In the genomic region with DNA sequence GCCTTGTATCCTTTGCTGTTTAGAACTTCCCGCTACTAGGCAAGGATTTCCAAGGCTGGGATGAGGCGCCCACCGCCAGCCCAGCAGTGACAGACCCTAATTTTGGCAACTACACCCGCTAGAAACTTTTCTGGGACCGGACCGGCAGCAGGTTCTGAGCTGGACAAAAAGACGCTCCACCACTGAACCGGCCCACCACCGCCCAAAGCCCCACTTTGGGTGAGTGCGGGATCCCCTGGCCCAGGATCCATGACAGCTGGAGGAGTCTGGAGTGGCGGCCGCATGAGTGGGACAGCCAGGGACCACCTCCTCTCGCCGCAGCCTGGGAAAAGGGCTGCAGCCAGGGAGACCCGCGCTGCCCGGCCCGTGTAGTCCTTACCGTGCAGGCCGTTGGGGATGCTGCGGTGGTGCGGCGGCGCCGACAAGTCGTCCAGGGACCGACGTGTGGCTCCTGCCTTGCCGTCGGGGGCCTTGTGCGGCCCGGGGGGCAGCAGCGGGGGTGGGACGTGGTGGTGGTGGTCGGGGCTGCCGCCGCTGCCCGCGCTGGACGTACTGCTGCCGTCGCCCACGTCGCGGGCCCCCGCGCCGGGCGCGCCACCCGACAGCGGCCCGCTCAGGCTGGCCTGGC, we compare ENCODE assay signal across 1 cellular context.
TF ChIP-seq lines count a peak whose summit lies in the region.

No MANE protein-coding gene starts in this region.

TF ChIP-seq in K562, 482 proteins besides CTCF, POLR2A, EP300 and RAD21 (continued from another document):
- peak; percentile 6; the same call in 1 of the 2 replicates for TF ChIP-seq ZBTB7A (IDR thresholded peaks at IDR 0.05; ENCODE audit: borderline replicate concordance, control insufficient read depth, low read depth, low read length)
- TF ChIP-seq U2AF2 (optimal IDR thresholded peaks at IDR 0.05; ENCODE audit: low read depth, low read length), result no peak
- TF ChIP-seq KAT7 (CRISPR knock-in tag; IDR thresholded peaks at IDR 0.05; ENCODE audit: borderline replicate concordance), result 0 out of 2 replicates have a peak, but pooled peaks have one; percentile 25
- 0 out of 2 replicates have a peak, but pooled peaks have one; percentile 0 for TF ChIP-seq PHF8 (IDR thresholded peaks at IDR 0.05; ENCODE audit: borderline replicate concordance, low read length)
- TF ChIP-seq ZNF174 (CRISPR knock-in tag; IDR thresholded peaks at IDR 0.05), result no peak
- TF ChIP-seq MYC (IDR thresholded peaks at IDR 0.05; ENCODE audit: low read depth, low read length), result 0 out of 2 replicates have a peak, but pooled peaks have one; percentile 2
- no peak for TF ChIP-seq MYC (CRISPR knock-in tag; IDR thresholded peaks at IDR 0.05; ENCODE audit: borderline replicate concordance, low read depth)
- TF ChIP-seq TCF7 (IDR thresholded peaks at IDR 0.05; ENCODE audit: borderline replicate concordance), result no peak
